In genomic region chr11:61814958-61815789, GRCh38 we compare ENCODE assay signal across 1 cellular context.
TF ChIP-seq lines count a peak whose summit lies in the region.

No MANE protein-coding gene starts in this region.

TF ChIP-seq in K562, 482 proteins besides CTCF, POLR2A, EP300 and RAD21 (continued from another document and continues in another):
- TF ChIP-seq ZNF318 (IDR thresholded peaks at IDR 0.05; ENCODE audit: borderline replicate concordance in 1 of 2, low read depth in 1 of 2) = no peak
- TF ChIP-seq HNRNPH1 (optimal IDR thresholded peaks at IDR 0.05; ENCODE audit: low read depth, low read length) = no peak
- TF ChIP-seq ATF7 (IDR thresholded peaks at IDR 0.05) = peak; percentile 85
- no peak for TF ChIP-seq CTCFL (IDR thresholded peaks at IDR 0.05; ENCODE audit: borderline replicate concordance, insufficient read depth, low read depth, low read length, poor library complexity, severe bottlenecking)
- peak; percentile 42; the same call in 1 of the 2 replicates for TF ChIP-seq NKRF (IDR thresholded peaks at IDR 0.05; ENCODE audit: borderline replicate concordance)
- no peak for TF ChIP-seq ZNF280B (CRISPR knock-in tag; IDR thresholded peaks at IDR 0.05)
- no peak for TF ChIP-seq NFXL1 (CRISPR knock-in tag; IDR thresholded peaks at IDR 0.05)
- TF ChIP-seq TARDBP (IDR thresholded peaks at IDR 0.05) = peak; percentile 50; the same call in 1 of the 2 replicates
- peak; percentile 93 for TF ChIP-seq ZNF395 (CRISPR knock-in tag; IDR thresholded peaks at IDR 0.05)
- peak; percentile 64; the same call in 1 of the 2 replicates for TF ChIP-seq ARID1B (IDR thresholded peaks at IDR 0.05)
- no peak for TF ChIP-seq RBM17 (IDR thresholded peaks at IDR 0.05; ENCODE audit: borderline replicate concordance, low read depth, low read length)
- TF ChIP-seq U2AF1 (optimal IDR thresholded peaks at IDR 0.05; ENCODE audit: low read depth, low read length) = no peak
- no peak for TF ChIP-seq SIN3B (IDR thresholded peaks at IDR 0.05; ENCODE audit: low read depth)
- TF ChIP-seq SOX6 (IDR thresholded peaks at IDR 0.05) = no peak
- 0 out of 2 replicates have a peak, but pooled peaks have one; percentile 31 for TF ChIP-seq SNAPC5 (CRISPR knock-in tag; IDR thresholded peaks at IDR 0.05)
- no peak for TF ChIP-seq C11orf30 (IDR thresholded peaks at IDR 0.05; ENCODE audit: low read depth)
- peak; percentile 88 for TF ChIP-seq POLR2H (tag; IDR thresholded peaks at IDR 0.05; ENCODE audit: low read depth)
- TF ChIP-seq KAT7 (CRISPR knock-in tag; IDR thresholded peaks at IDR 0.05; ENCODE audit: borderline replicate concordance) = peak; percentile 9
- TF ChIP-seq FOXO4 (CRISPR knock-in tag; IDR thresholded peaks at IDR 0.05) = peak; percentile 32; the same call in 1 of the 2 replicates
- TF ChIP-seq SPI1 (IDR thresholded peaks at IDR 0.05; ENCODE audit: borderline replicate concordance, low read depth, low read length) = peak; percentile 47; the same call in 1 of the 2 replicates
- no peak for TF ChIP-seq SRSF7 (optimal IDR thresholded peaks at IDR 0.05; ENCODE audit: low read depth, low read length)
- TF ChIP-seq DIDO1 (tag; IDR thresholded peaks at IDR 0.05; ENCODE audit: low read depth) = no peak
- no peak for TF ChIP-seq PHF21A (IDR thresholded peaks at IDR 0.05; ENCODE audit: borderline replicate concordance, low read depth)
- 0 out of 2 replicates have a peak, but pooled peaks have one; percentile 67 for TF ChIP-seq ZNF586 (CRISPR knock-in tag; conservative IDR thresholded peaks at IDR 0.05)
- TF ChIP-seq CTBP1 (IDR thresholded peaks at IDR 0.05; ENCODE audit: borderline replicate concordance) = peak; percentile 86
- 0 out of 2 replicates have a peak, but pooled peaks have one; percentile 35 for TF ChIP-seq CGGBP1 (CRISPR knock-in tag; IDR thresholded peaks at IDR 0.05)
- TF ChIP-seq ZC3H4 (CRISPR knock-in tag; IDR thresholded peaks at IDR 0.05; ENCODE audit: borderline replicate concordance) = no peak
- no peak for TF ChIP-seq KAT8 (IDR thresholded peaks at IDR 0.05; ENCODE audit: low read depth)
- peak; percentile 54; the same call in 1 of the 2 replicates for TF ChIP-seq ZNF589 (CRISPR knock-in tag; IDR thresholded peaks at IDR 0.05; ENCODE audit: low read depth)
- no peak for TF ChIP-seq RAD51 (IDR thresholded peaks at IDR 0.05; ENCODE audit: borderline replicate concordance, low read depth)
- no peak for TF ChIP-seq ZNF133 (CRISPR knock-in tag; IDR thresholded peaks at IDR 0.05)
- no peak for TF ChIP-seq CLOCK (CRISPR knock-in tag; IDR thresholded peaks at IDR 0.05; ENCODE audit: borderline replicate concordance)
